8 cellular contexts compared by ENCODE assay signal in the genomic region with DNA sequence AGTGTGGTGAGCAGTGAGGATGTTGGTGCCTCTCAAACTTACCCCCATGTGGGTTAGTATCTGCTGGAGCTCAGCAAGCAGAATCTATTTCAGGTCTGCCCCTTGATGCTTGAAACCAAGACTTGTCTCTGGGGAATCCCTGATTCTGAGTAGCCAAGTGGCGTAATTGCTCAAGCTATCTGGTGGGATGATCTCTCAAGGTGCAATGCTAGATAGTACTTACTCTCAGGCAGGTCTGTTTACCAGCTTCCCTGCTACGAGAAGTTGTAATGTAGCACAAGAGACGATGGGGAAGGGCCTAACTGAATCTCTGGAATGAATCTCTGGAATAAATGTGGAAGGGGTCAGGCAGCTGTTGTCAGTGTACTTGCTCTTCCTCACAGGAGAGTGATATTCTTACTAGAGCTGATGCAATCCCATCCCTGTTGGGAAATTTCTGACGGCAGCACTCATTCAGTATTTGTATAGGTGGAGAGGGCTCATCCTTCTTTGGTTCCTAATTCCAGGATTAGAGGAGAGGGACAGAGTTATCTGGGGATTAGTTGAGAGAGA.
DNase-seq lines count a peak whose midpoint lies in the region; ATAC-seq and TF ChIP-seq lines count a peak whose summit lies in the region.

No MANE protein-coding gene starts in this region.

- WGBS in liver = 76% methylated on average over 4 of the region's 4 CpGs

- no peaks in the 10 kb centered on the region for H3K9me3 ChIP-seq in liver (ENCODE audit: control insufficient read depth in 4 of 4, low read length in 3 of 4)

- peaks cover 43% of the 10 kb centered on the region for H3K4me1 Mint-ChIP-seq in activated naive CD8-positive, alpha-beta T cell treated with anti-CD3 and anti-CD28 coated beads, Interleukin-2, amount 10 ng/mL, durations not matched to agents 7 days and 5 days
- H3K4me1 Mint-ChIP-seq in activated naive CD4-positive, alpha-beta T cell treated with anti-CD3 and anti-CD28 coated beads for 36 hours (ENCODE audit: low read depth) = peaks cover 74% of the 10 kb centered on the region

- H3K27ac ChIP-seq in liver (ENCODE audit: low read depth in 1 of 2, low read length in 2 of 2) = no peak overlapping the region

- POLR2A ChIA-PET in activated naive CD8-positive, alpha-beta T cell treated with anti-CD3 and anti-CD28 coated beads, Interleukin-2, amount 10 ng/mL, durations not matched to agents 7 days and 5 days (lab: Charles Lee) = no interaction called here

- peak; percentile 56 for DNase-seq in D341Med (ENCODE audit: low spot score)
- no peak for DNase-seq in activated naive CD8-positive, alpha-beta T cell treated with anti-CD3 and anti-CD28 coated beads, Interleukin-2, amount 10 ng/mL, durations not matched to agents 7 days and 5 days
- no peak for DNase-seq in epidermal melanocyte (ENCODE audit: insufficient read length, low spot score)
- no peak for DNase-seq in SW 1271 (lab: John Stamatoyannopoulos, UW)
- no peak for DNase-seq in activated naive CD4-positive, alpha-beta T cell treated with anti-CD3 and anti-CD28 coated beads for 36 hours

- H3K36me3 ChIP-seq in liver (ENCODE audit: control insufficient read depth in 4 of 4, insufficient read depth in 3 of 4, low read depth in 1 of 4, low read length in 3 of 4) = no peaks in the 10 kb centered on the region

- H3K27me3 ChIP-seq in liver (ENCODE audit: control insufficient read depth in 4 of 4, insufficient read depth in 4 of 4, low read length in 3 of 4) = no peaks in the 10 kb centered on the region

- H3K36me3 Mint-ChIP-seq in activated naive CD8-positive, alpha-beta T cell treated with anti-CD3 and anti-CD28 coated beads, Interleukin-2, amount 10 ng/mL, durations not matched to agents 7 days and 5 days = peaks cover 25% of the 10 kb centered on the region
- H3K36me3 Mint-ChIP-seq in activated naive CD4-positive, alpha-beta T cell treated with anti-CD3 and anti-CD28 coated beads for 36 hours (ENCODE audit: low read depth) = peaks cover 11% of the 10 kb centered on the region

- H3K27me3 Mint-ChIP-seq in activated naive CD8-positive, alpha-beta T cell treated with anti-CD3 and anti-CD28 coated beads, Interleukin-2, amount 10 ng/mL, durations not matched to agents 7 days and 5 days = no peaks in the 10 kb centered on the region
- H3K27me3 Mint-ChIP-seq in activated naive CD4-positive, alpha-beta T cell treated with anti-CD3 and anti-CD28 coated beads for 36 hours (ENCODE audit: low read depth) = no peaks in the 10 kb centered on the region

- H3K27ac Mint-ChIP-seq in activated naive CD8-positive, alpha-beta T cell treated with anti-CD3 and anti-CD28 coated beads, Interleukin-2, amount 10 ng/mL, durations not matched to agents 7 days and 5 days = peak overlapping the region; percentile 60
- H3K27ac Mint-ChIP-seq in activated naive CD4-positive, alpha-beta T cell treated with anti-CD3 and anti-CD28 coated beads for 36 hours = no peak overlapping the region

- CTCF ChIA-PET in activated naive CD4-positive, alpha-beta T cell treated with anti-CD3 and anti-CD28 coated beads for 36 hours (lab: Charles Lee) = interaction anchor here (0.6 to 17.9 kb wide), 7 partner anchors 11 to 171 kb away, joined by 3 to 257 read pairs (median 5); no protein-coding TSS in a partner anchor

- peaks cover 2 to 19% (median 15%) of the 10 kb centered on the region in 4 donors for H3K4me1 ChIP-seq in liver (ENCODE audit: control insufficient read depth in 4 of 4, insufficient read depth in 4 of 4, low read length in 3 of 4)

- H3K9ac ChIP-seq in liver (ENCODE audit: low read depth in 1 of 2, low read length in 2 of 2) = no peak overlapping the region

- peak in 1 of 2 donors; percentile 10 for TF ChIP-seq RAD21 in liver (IDR thresholded peaks at IDR 0.05)

- H3K4me3 Mint-ChIP-seq in activated naive CD8-positive, alpha-beta T cell treated with anti-CD3 and anti-CD28 coated beads, Interleukin-2, amount 10 ng/mL, durations not matched to agents 7 days and 5 days = no peak overlapping the region
- no peak overlapping the region for H3K4me3 Mint-ChIP-seq in activated naive CD4-positive, alpha-beta T cell treated with anti-CD3 and anti-CD28 coated beads for 36 hours

- no peak for TF ChIP-seq CTCF in liver (IDR thresholded peaks at IDR 0.05; ENCODE audit: low read depth, low read length, missing input control)

- H3K9me3 Mint-ChIP-seq in activated naive CD8-positive, alpha-beta T cell treated with anti-CD3 and anti-CD28 coated beads, Interleukin-2, amount 10 ng/mL, durations not matched to agents 7 days and 5 days = no peaks in the 10 kb centered on the region
- H3K9me3 Mint-ChIP-seq in activated naive CD4-positive, alpha-beta T cell treated with anti-CD3 and anti-CD28 coated beads for 36 hours = no peaks in the 10 kb centered on the region

- intact Hi-C loops in activated naive CD4-positive, alpha-beta T cell treated with anti-CD3 and anti-CD28 coated beads for 36 hours (cut with micrococcal nuclease) = loop anchor here (2.0 to 10.0 kb wide), 4 partner anchors 127 to 385 kb away; no protein-coding TSS in a partner anchor

- ATAC-seq in GM19351 (IDR thresholded peaks at IDR 0.05; ENCODE audit: unreplicated experiment) = peak; percentile 84
- peak; percentile 48 for ATAC-seq in HG03457 (IDR thresholded peaks at IDR 0.05; ENCODE audit: unreplicated experiment)
- no peak for ATAC-seq in activated naive CD8-positive, alpha-beta T cell treated with anti-CD3 and anti-CD28 coated beads, Interleukin-2, amount 10 ng/mL, durations not matched to agents 7 days and 5 days (ENCODE audit: low read depth)

- no peak overlapping the region for H3K4me3 ChIP-seq in liver (ENCODE audit: low read depth in 1 of 3, low read length in 3 of 3)

TF ChIP-seq in liver, 16 proteins besides CTCF, POLR2A, EP300 and RAD21:
- TF ChIP-seq, protein P1, sequence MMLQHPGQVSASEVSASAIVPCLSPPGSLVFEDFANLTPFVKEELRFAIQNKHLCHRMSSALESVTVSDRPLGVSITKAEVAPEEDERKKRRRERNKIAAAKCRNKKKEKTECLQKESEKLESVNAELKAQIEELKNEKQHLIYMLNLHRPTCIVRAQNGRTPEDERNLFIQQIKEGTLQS (IDR thresholded peaks at IDR 0.05) = peak; percentile 85
- TF ChIP-seq JUND (IDR thresholded peaks at IDR 0.05) (peak in 1 of 2 donors; percentile 37), RXRA (IDR thresholded peaks at IDR 0.05) (no peak), HNF4A (conservative IDR thresholded peaks at IDR 0.05) (peak; percentile 23 to 40)
- TF ChIP-seq, protein P2, sequence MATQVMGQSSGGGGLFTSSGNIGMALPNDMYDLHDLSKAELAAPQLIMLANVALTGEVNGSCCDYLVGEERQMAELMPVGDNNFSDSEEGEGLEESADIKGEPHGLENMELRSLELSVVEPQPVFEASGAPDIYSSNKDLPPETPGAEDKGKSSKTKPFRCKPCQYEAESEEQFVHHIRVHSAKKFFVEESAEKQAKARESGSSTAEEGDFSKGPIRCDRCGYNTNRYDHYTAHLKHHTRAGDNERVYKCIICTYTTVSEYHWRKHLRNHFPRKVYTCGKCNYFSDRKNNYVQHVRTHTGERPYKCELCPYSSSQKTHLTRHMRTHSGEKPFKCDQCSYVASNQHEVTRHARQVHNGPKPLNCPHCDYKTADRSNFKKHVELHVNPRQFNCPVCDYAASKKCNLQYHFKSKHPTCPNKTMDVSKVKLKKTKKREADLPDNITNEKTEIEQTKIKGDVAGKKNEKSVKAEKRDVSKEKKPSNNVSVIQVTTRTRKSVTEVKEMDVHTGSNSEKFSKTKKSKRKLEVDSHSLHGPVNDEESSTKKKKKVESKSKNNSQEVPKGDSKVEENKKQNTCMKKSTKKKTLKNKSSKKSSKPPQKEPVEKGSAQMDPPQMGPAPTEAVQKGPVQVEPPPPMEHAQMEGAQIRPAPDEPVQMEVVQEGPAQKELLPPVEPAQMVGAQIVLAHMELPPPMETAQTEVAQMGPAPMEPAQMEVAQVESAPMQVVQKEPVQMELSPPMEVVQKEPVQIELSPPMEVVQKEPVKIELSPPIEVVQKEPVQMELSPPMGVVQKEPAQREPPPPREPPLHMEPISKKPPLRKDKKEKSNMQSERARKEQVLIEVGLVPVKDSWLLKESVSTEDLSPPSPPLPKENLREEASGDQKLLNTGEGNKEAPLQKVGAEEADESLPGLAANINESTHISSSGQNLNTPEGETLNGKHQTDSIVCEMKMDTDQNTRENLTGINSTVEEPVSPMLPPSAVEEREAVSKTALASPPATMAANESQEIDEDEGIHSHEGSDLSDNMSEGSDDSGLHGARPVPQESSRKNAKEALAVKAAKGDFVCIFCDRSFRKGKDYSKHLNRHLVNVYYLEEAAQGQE (IDR thresholded peaks at IDR 0.05) = peak; percentile 18
- TF ChIP-seq, protein P3, sequence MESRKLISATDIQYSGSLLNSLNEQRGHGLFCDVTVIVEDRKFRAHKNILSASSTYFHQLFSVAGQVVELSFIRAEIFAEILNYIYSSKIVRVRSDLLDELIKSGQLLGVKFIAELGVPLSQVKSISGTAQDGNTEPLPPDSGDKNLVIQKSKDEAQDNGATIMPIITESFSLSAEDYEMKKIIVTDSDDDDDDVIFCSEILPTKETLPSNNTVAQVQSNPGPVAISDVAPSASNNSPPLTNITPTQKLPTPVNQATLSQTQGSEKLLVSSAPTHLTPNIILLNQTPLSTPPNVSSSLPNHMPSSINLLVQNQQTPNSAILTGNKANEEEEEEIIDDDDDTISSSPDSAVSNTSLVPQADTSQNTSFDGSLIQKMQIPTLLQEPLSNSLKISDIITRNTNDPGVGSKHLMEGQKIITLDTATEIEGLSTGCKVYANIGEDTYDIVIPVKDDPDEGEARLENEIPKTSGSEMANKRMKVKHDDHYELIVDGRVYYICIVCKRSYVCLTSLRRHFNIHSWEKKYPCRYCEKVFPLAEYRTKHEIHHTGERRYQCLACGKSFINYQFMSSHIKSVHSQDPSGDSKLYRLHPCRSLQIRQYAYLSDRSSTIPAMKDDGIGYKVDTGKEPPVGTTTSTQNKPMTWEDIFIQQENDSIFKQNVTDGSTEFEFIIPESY (IDR thresholded peaks at IDR 0.05) = no peak
TF ChIP-seq in liver: peak in this region for 4.
